ENCODE assay signal across 32 cellular contexts in the genomic region with DNA sequence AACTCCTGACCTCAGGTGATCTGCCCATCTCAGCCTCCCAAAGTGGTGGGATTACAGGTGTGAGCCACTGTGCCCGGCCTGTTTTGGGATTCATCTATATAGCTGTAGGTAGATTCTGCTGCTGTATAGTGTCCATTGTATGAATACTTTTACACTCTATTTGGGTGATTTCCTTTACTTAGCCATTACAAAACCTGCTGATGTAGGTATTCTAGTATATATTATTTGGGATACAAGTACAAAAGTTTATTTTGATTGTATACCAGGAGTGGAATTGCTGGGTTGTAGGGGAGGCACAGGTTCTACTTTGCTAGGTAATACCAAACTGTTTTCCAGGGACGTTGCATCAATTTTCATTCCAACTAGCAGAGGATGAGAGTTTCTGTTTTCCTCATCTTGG.
"Had no signal": no experiment of that assay in that cellular context is flagged by ENCODE, and none has a peak within 500 bp of the region (broad histone marks: within the 10 kb centered on the region; RNA-seq: fewer than 3 reads in every experiment).

No MANE protein-coding gene starts in this region.

- H3K4me3 ChIP-seq: ascending aorta, cardiac muscle cell, MG63 had no signal

- H3K36me3 ChIP-seq: ascending aorta, cardiac muscle cell, MG63, WERI-Rb-1 had no signal

- H3K9me3 ChIP-seq: ascending aorta, MG63 had no signal

- DNase-seq: activated CD4-positive, alpha-beta T cell treated with anti-CD3 and anti-CD28 coated beads for 1 hour; activated CD4-positive, alpha-beta T cell treated with anti-CD3 and anti-CD28 coated beads for 48 hours; activated CD4-positive, CD25-positive, alpha-beta regulatory T cell; activated CD8-positive, alpha-beta T cell treated with anti-CD3 and anti-CD28 coated beads for 36 hours; activated effector memory CD4-positive, alpha-beta T cell treated with anti-CD3 and anti-CD28 coated beads, Interleukin-2, amount 50 U/mL, for 16 hours; activated naive CD4-positive, alpha-beta T cell; activated naive CD8-positive, alpha-beta T cell treated with anti-CD3 and anti-CD28 coated beads, Interleukin-2, amount 10 ng/mL, durations not matched to agents 7 days and 5 days; activated T-cell treated with anti-CD3 and anti-CD28 coated beads, Interleukin-2, amount 50 U/mL, for 1 hour; activated T-cell treated with anti-CD3 and anti-CD28 coated beads, Interleukin-2, amount 50 U/mL, for 72 hours; amygdala; Kasumi-1; KBM-7; MG63; NCI-H1048; NCI-H1105 treated with DMSO at 0.1 percent for 48 hours; NCI-H1436; NCI-H1694 treated with DMSO at 0.1 percent for 48 hours; NCI-H2029; NCI-H345; NCI-H526; NCI-H748 treated with DMSO at 0.1 percent for 48 hours; NK-92 treated with Interleukin-12 subunit alpha and Interleukin-12 subunit beta, amount 100 ng/mL, for 24 hours; PC-3; Right ventricle myocardium superior; SW 1271; T-helper 1 cell; T1000; WERI-Rb-1 had no signal

- H3K27ac ChIP-seq: ascending aorta, cardiac muscle cell, RWPE1, WERI-Rb-1 had no signal

- H3K27me3 ChIP-seq: ascending aorta, cardiac muscle cell, MG63 had no signal

- ATAC-seq: activated CD8-positive, alpha-beta T cell treated with anti-CD3 and anti-CD28 coated beads for 36 hours; activated T-cell treated with anti-CD3 and anti-CD28 coated beads, Interleukin-2, amount 50 U/mL, for 72 hours; activated T-helper 17 cell treated with anti-CD3 and anti-CD28 coated beads, Interleukin-2, amount 50 U/mL, for 72 hours; PC-3 had no signal

- H3K4me1 ChIP-seq: ascending aorta had no signal
